Comparison of ENCODE assay signal across 1 cellular context in the genomic region with DNA sequence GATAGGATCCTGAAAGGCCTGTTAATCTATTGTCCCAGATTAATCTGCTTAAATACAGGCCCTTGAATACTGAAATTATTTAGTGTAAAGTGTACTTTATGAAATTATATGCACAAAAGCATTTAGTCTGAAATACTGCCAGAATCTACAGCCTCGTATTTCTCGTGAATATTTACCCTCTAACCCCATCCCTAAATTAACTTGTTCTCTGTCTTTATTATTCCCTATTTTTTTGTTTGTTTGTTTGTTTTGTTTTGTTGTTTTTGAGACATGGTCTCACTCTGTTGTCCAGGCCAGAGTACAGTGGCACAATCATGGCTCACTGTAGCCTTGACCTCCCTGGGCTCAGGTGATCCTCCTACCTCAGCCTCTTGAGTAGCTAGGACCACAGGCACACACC.
TF ChIP-seq lines count a peak whose summit lies in the region.

No MANE protein-coding gene starts in this region.

TF ChIP-seq in K562, 482 proteins besides CTCF, POLR2A, EP300 and RAD21 (continued from another document):
- TF ChIP-seq ATF2 (CRISPR knock-in tag; IDR thresholded peaks at IDR 0.05), result no peak
- TF ChIP-seq PML (IDR thresholded peaks at IDR 0.05; ENCODE audit: low read length), result no peak
- TF ChIP-seq, protein P1, sequence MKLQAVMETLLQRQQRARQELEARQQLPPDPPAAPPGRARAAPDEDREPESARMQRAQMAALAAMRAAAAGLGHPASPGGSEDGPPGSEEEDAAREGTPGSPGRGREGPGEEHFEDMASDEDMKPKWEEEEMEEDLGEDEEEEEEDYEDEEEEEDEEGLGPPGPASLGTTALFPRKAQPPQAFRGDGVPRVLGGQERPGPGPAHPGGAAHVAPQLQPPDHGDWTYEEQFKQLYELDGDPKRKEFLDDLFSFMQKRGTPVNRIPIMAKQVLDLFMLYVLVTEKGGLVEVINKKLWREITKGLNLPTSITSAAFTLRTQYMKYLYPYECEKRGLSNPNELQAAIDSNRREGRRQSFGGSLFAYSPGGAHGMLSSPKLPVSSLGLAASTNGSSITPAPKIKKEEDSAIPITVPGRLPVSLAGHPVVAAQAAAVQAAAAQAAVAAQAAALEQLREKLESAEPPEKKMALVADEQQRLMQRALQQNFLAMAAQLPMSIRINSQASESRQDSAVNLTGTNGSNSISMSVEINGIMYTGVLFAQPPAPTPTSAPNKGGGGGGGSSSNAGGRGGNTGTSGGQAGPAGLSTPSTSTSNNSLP (IDR thresholded peaks at IDR 0.05; ENCODE audit: borderline replicate concordance, low read depth, low read length), result no peak
- no peak for TF ChIP-seq NR4A1 (CRISPR knock-in tag; IDR thresholded peaks at IDR 0.05)
- no peak for TF ChIP-seq NR4A1 (tag; IDR thresholded peaks at IDR 0.05)
- TF ChIP-seq ZFPM2 (CRISPR knock-in tag; IDR thresholded peaks at IDR 0.05), result no peak
- TF ChIP-seq CBX2 (IDR thresholded peaks at IDR 0.05; ENCODE audit: insufficient read depth, low read length, poor library complexity, severe bottlenecking), result no peak
- TF ChIP-seq ZNF668 (CRISPR knock-in tag; IDR thresholded peaks at IDR 0.05), result 0 out of 2 replicates have a peak, but pooled peaks have one; percentile 62
- TF ChIP-seq, protein P2, sequence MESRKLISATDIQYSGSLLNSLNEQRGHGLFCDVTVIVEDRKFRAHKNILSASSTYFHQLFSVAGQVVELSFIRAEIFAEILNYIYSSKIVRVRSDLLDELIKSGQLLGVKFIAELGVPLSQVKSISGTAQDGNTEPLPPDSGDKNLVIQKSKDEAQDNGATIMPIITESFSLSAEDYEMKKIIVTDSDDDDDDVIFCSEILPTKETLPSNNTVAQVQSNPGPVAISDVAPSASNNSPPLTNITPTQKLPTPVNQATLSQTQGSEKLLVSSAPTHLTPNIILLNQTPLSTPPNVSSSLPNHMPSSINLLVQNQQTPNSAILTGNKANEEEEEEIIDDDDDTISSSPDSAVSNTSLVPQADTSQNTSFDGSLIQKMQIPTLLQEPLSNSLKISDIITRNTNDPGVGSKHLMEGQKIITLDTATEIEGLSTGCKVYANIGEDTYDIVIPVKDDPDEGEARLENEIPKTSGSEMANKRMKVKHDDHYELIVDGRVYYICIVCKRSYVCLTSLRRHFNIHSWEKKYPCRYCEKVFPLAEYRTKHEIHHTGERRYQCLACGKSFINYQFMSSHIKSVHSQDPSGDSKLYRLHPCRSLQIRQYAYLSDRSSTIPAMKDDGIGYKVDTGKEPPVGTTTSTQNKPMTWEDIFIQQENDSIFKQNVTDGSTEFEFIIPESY (CRISPR knock-in tag; IDR thresholded peaks at IDR 0.05), result no peak
- TF ChIP-seq ZNF76 (CRISPR knock-in tag; IDR thresholded peaks at IDR 0.05; ENCODE audit: borderline replicate concordance), result no peak
- no peak for TF ChIP-seq NCOA6 (IDR thresholded peaks at IDR 0.05)
- no peak for TF ChIP-seq ZBTB34 (CRISPR knock-in tag; IDR thresholded peaks at IDR 0.05)
- no peak for TF ChIP-seq SRF (CRISPR knock-in tag; IDR thresholded peaks at IDR 0.05)
- TF ChIP-seq XRCC5 (IDR thresholded peaks at IDR 0.05; ENCODE audit: low read depth, low read length), result no peak
- no peak for TF ChIP-seq CC2D1A (IDR thresholded peaks at IDR 0.05)
- 0 out of 2 replicates have a peak, but pooled peaks have one; percentile 56 for TF ChIP-seq ELF4 (CRISPR knock-in tag; IDR thresholded peaks at IDR 0.05)
- TF ChIP-seq ZEB2 (IDR thresholded peaks at IDR 0.05), result no peak
- TF ChIP-seq DMBX1 (CRISPR knock-in tag; IDR thresholded peaks at IDR 0.05; ENCODE audit: borderline replicate concordance), result no peak
- TF ChIP-seq LARP7 (IDR thresholded peaks at IDR 0.05), result 0 out of 2 replicates have a peak, but pooled peaks have one; percentile 57
- no peak for TF ChIP-seq TFE3 (CRISPR knock-in tag; IDR thresholded peaks at IDR 0.05)
